Comparison of ENCODE assay signal across 3 cellular contexts in the genomic region with DNA sequence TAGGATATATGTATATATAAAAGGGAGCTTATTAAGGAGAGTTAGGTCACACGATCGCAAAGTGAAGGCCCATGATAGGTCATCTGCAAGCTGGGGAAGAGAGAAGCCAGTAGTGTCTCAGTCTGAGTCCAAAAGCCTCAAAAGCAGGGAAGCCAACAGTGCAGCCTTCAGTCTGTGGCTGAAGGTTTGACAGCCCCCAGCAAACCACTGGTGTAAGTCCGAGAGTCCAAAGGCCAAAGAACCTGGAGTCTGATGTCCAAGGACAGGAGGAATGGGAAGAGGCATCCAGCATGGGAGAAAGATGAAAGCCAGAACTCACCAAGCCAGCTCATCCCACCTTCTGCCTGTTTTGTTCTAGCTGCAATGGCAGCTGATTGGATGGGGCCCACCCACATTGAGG.
"Had no signal": no experiment of that assay in that cellular context is flagged by ENCODE, and none has a peak within 500 bp of the region (broad histone marks: within the 10 kb centered on the region; RNA-seq: fewer than 3 reads in every experiment).

No MANE protein-coding gene starts in this region.

- H3K4me3 ChIP-seq: GM12878 had no signal

- DNase-seq: GDM1, GF-D8 had no signal
